ENCODE assay signal across 1 cellular context in genomic region chrX:136577562-136577961, GRCh38.
TF ChIP-seq lines count a peak whose summit lies in the region.

No MANE protein-coding gene starts in this region.

TF ChIP-seq in GM23338, 12 proteins besides CTCF, POLR2A, EP300 and RAD21 (continued from another document):
- TF ChIP-seq ZNF462 (CRISPR knock-in tag; IDR thresholded peaks at IDR 0.05) (no peak), EZH2phosphoT487 (IDR thresholded peaks at IDR 0.05; ENCODE audit: unreplicated experiment) (no peak), EZH2 (IDR thresholded peaks at IDR 0.05; ENCODE audit: low read depth, unreplicated experiment) (no peak), POLR2AphosphoS5 (IDR thresholded peaks at IDR 0.05; ENCODE audit: low read depth) (no peak), CREB1 (CRISPR knock-in tag; IDR thresholded peaks at IDR 0.05; ENCODE audit: low read depth) (no peak), ZNF331 (CRISPR knock-in tag; IDR thresholded peaks at IDR 0.05; ENCODE audit: low read depth) (no peak), JUNB (IDR thresholded peaks at IDR 0.05; ENCODE audit: unreplicated experiment) (no peak), REST (IDR thresholded peaks at IDR 0.05; ENCODE audit: unreplicated experiment) (no peak)
- TF ChIP-seq, protein P1, sequence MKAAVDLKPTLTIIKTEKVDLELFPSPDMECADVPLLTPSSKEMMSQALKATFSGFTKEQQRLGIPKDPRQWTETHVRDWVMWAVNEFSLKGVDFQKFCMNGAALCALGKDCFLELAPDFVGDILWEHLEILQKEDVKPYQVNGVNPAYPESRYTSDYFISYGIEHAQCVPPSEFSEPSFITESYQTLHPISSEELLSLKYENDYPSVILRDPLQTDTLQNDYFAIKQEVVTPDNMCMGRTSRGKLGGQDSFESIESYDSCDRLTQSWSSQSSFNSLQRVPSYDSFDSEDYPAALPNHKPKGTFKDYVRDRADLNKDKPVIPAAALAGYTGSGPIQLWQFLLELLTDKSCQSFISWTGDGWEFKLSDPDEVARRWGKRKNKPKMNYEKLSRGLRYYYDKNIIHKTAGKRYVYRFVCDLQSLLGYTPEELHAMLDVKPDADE (IDR thresholded peaks at IDR 0.05): no peak
